ENCODE assay signal across 1 cellular context in the genomic region with DNA sequence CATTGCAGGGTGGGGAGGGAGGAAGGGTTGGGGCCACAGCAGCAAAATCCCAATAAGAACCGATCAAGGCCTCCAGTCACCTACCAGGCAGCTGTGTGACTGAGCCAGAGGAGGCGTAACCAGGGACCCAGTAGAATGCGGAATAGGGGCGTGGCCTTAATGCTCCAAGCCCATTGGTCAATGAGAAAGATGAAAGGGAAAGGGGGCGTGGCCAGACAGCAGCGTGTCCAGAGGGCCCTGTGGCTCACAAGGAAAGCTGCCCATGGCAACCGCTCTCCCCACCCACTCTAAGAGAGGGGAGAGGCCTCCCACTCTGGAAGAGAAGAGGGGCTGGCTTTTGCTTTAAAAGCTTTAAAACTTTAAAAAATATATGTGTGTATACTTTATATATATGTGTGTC. TPM values are rescaled to one million over a fixed set of nuclear protein-coding genes. Genes with fewer than 3 reads are reported as not detected.
"Had no signal": no experiment of that assay in that cellular context is flagged by ENCODE, and none has a peak within 500 bp of the region (broad histone marks: within the 10 kb centered on the region; RNA-seq: fewer than 3 reads in every experiment).

A gene with protein sequence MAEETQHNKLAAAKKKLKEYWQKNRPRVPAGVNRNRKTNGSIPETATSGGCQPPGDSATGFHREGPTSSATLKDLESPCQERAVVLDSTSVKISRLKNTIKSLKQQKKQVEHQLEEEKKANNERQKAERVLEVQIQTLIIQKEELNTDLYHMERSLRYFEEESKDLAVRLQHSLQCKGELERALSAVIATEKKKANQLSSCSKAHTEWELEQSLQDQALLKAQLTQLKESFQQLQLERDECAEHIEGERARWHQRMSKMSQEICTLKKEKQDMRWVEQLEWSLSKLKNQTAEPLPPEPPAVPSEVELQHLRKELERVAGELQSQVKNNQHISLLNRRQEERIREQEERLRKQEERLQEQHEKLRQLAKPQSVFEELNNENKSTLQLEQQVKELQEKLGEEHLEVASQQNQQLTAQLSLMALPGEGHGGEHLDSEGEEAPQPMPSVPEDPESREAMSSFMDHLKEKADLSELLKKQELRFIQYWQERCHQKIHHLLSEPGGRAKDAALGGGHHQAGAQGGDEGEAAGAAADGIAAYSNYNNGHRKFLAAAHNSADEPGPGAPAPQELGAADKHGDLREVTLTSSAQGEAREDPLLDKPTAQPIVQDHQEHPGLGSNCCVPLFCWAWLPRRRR (minus strand): TSS at position 101 of the 400 bp plus-strand sequence. CDS start 98 bp downstream, at position 3.

RNA-seq across cellular contexts. Expression of the gene that starts here (rescaled TPM):
- total RNA-seq: HT-29 had no signal
